Comparison of ENCODE assay signal across 13 cellular contexts in genomic region chr1:7769673-7770412, GRCh38. TPM values are rescaled to one million over a fixed set of nuclear protein-coding genes. Genes with fewer than 3 reads are reported as not detected.
DNase-seq lines count a peak whose midpoint lies in the region; ATAC-seq and TF ChIP-seq lines count a peak whose summit lies in the region.
"Had no signal": no experiment of that assay in that cellular context is flagged by ENCODE, and none has a peak within 500 bp of the region (broad histone marks: within the 10 kb centered on the region; RNA-seq: fewer than 3 reads in every experiment).

No MANE protein-coding gene starts in this region.

- WGBS in endodermal cell (ENCODE audit: insufficient coverage in 1 of 2, insufficient read length in 1 of 2), 2 experiments = 93 to 96% methylated on average over 11 to 12 of the region's 12 CpGs
- 82% methylated on average over 12 of the region's 12 CpGs for WGBS in smooth muscle cell (ENCODE audit: low lambda C conversion rate)

- no peak overlapping the region for H2AFZ ChIP-seq in smooth muscle cell (ENCODE audit: low read depth)

- H3K9me3 ChIP-seq in endodermal cell (ENCODE audit: control insufficient read depth, low read length) = no peaks in the 10 kb centered on the region
- H3K9me3 ChIP-seq in smooth muscle cell (replicated peaks; ENCODE audit: low read depth) = no peaks in the 10 kb centered on the region
- H3K9me3 ChIP-seq in Caco-2 = no peaks in the 10 kb centered on the region
- H3K9me3 ChIP-seq: neutrophil had no signal

- peaks cover 34% of the 10 kb centered on the region for H3K4me1 Mint-ChIP-seq in activated T-cell treated with anti-CD3 and anti-CD28 coated beads, Interleukin-2, amount 50 U/mL, for 24 hours (ENCODE audit: low read depth)
- H3K4me1 Mint-ChIP-seq in endodermal cell (peaks cover 10% of the 10 kb centered on the region), Caco-2 (ENCODE audit: low read depth, unreplicated experiment) (peaks cover 6% of the 10 kb centered on the region)

- peaks cover 21% of the 10 kb centered on the region for H3K36me3 ChIP-seq in endodermal cell (ENCODE audit: control insufficient read depth, insufficient read depth, low read length)
- H3K36me3 ChIP-seq in smooth muscle cell (ENCODE audit: low read depth) = no peaks in the 10 kb centered on the region
- no peaks in the 10 kb centered on the region for H3K36me3 ChIP-seq in Caco-2 (ENCODE audit: control insufficient read depth, insufficient read depth, low read length)

- peaks cover 34% of the 10 kb centered on the region for H3K79me2 ChIP-seq in smooth muscle cell (ENCODE audit: low read depth)

- CTCF ChIA-PET in Caco-2 (lab: Charles Lee) = interaction anchor here (1.3 kb wide), 1 partner anchor 102 kb away, joined by 3 read pairs; no protein-coding TSS in a partner anchor

- H3K9ac ChIP-seq in endodermal cell (ENCODE audit: extremely low read depth, low read length, poor library complexity, severe bottlenecking) (no peak overlapping the region), smooth muscle cell (ENCODE audit: low read depth) (no peak overlapping the region)

- H3K27ac ChIP-seq in endodermal cell (ENCODE audit: low read depth, low read length) (no peak overlapping the region), smooth muscle cell (ENCODE audit: low read depth) (no peak overlapping the region)

- peaks cover 36% of the 10 kb centered on the region for H3K36me3 Mint-ChIP-seq in activated T-cell treated with anti-CD3 and anti-CD28 coated beads, Interleukin-2, amount 50 U/mL, for 24 hours (ENCODE audit: low read depth)
- H3K36me3 Mint-ChIP-seq in endodermal cell (ENCODE audit: low read depth) (peaks cover 31% of the 10 kb centered on the region), Caco-2 (ENCODE audit: insufficient read depth, unreplicated experiment) (peaks cover 13% of the 10 kb centered on the region)

- peaks cover 4% of the 10 kb centered on the region for H3K4me1 ChIP-seq in endodermal cell (ENCODE audit: control insufficient read depth, insufficient read depth, low read length)
- H3K4me1 ChIP-seq in smooth muscle cell (ENCODE audit: low read depth) = peaks cover 20% of the 10 kb centered on the region
- peaks cover 9% of the 10 kb centered on the region for H3K4me1 ChIP-seq in Caco-2

- no peak for DNase-seq in activated T-cell treated with anti-CD3 and anti-CD28 coated beads, Interleukin-2, amount 50 U/mL, for 24 hours
- no peak for DNase-seq in activated T-cell treated with anti-CD3 and anti-CD28 coated beads, Interleukin-2, amount 50 U/mL, for 48 hours
- DNase-seq in NCI-H1930 (lab: John Stamatoyannopoulos, UW) = peak; percentile 28 to 63
- DNase-seq in endodermal cell = no peak
- no peak for DNase-seq in smooth muscle cell (lab: John Stamatoyannopoulos, UW; ENCODE audit: unreplicated experiment)
- no peak for DNase-seq in Caco-2
- no peak for DNase-seq in ureter (ENCODE audit: low spot score)
- DNase-seq: activated CD4-positive, alpha-beta T cell treated with anti-CD3 and anti-CD28 coated beads, Interleukin-2, amount 50 U/mL, for 4 hours; foreskin melanocyte; NCI-H1436 treated with DMSO at 0.1 percent for 48 hours; stimulated activated CD4-positive, alpha-beta T cell treated with anti-CD3 and anti-CD28 coated beads, Interleukin-12 subunit alpha, Interleukin-12 subunit beta, amount 100 ng/mL, for 4 hours had no signal

- peak overlapping the region; percentile 2 for H3K4me3 Mint-ChIP-seq in activated T-cell treated with anti-CD3 and anti-CD28 coated beads, Interleukin-2, amount 50 U/mL, for 24 hours
- no peak overlapping the region for H3K4me3 Mint-ChIP-seq in endodermal cell
- H3K4me3 Mint-ChIP-seq in Caco-2 (ENCODE audit: unreplicated experiment) = no peak overlapping the region

- peak overlapping the region; percentile 100 for H3K4me2 ChIP-seq in smooth muscle cell

- POLR2A ChIA-PET in Caco-2 (lab: Charles Lee) = no interaction called here

- no peak for TF ChIP-seq CTCF in endodermal cell (conservative IDR thresholded peaks at IDR 0.05)
- TF ChIP-seq CTCF in smooth muscle cell (IDR thresholded peaks at IDR 0.05; ENCODE audit: borderline replicate concordance, insufficient read depth, poor library complexity, severe bottlenecking) = no peak
- no peak for TF ChIP-seq CTCF in Caco-2 (IDR thresholded peaks at IDR 0.05; ENCODE audit: insufficient read depth in 1 of 2, low read depth in 1 of 2, low read length in 1 of 2, severe bottlenecking in 1 of 2, unreplicated experiment in 1 of 2)

- no TSS peak for BruUV-seq in Caco-2 (replicated peaks; lab: Mats Ljungman, UMichigan)

- H3K9me3 Mint-ChIP-seq in activated T-cell treated with anti-CD3 and anti-CD28 coated beads, Interleukin-2, amount 50 U/mL, for 24 hours = no peaks in the 10 kb centered on the region
- H3K9me3 Mint-ChIP-seq in endodermal cell (no peaks in the 10 kb centered on the region), Caco-2 (ENCODE audit: unreplicated experiment) (no peaks in the 10 kb centered on the region)

- no peaks in the 10 kb centered on the region for H3F3A ChIP-seq in smooth muscle cell (ENCODE audit: low read depth)

- H3K27ac Mint-ChIP-seq in activated T-cell treated with anti-CD3 and anti-CD28 coated beads, Interleukin-2, amount 50 U/mL, for 24 hours = no peak overlapping the region
- H3K27ac Mint-ChIP-seq in endodermal cell (no peak overlapping the region), Caco-2 (ENCODE audit: unreplicated experiment) (no peak overlapping the region)

- intact Hi-C loops in Caco-2 (cut with micrococcal nuclease; ENCODE audit: unreplicated experiment) = no loop called here

- H4K20me1 ChIP-seq in smooth muscle cell (ENCODE audit: low read depth) = peaks cover 21% of the 10 kb centered on the region

- H3K4me3 ChIP-seq in endodermal cell (ENCODE audit: low read length) = peak overlapping the region; percentile 97
- H3K4me3 ChIP-seq in smooth muscle cell = peak overlapping the region; percentile 99
- H3K4me3 ChIP-seq in Caco-2 (ENCODE audit: low read depth, low read length) = no peak overlapping the region

- ATAC-seq in HG02588 (IDR thresholded peaks at IDR 0.05; ENCODE audit: unreplicated experiment) = no peak

- H3K27me3 Mint-ChIP-seq in activated T-cell treated with anti-CD3 and anti-CD28 coated beads, Interleukin-2, amount 50 U/mL, for 24 hours = peaks cover 8% of the 10 kb centered on the region
- H3K27me3 Mint-ChIP-seq in endodermal cell (ENCODE audit: insufficient read depth) = no peaks in the 10 kb centered on the region
- peaks cover 2% of the 10 kb centered on the region for H3K27me3 Mint-ChIP-seq in Caco-2 (ENCODE audit: insufficient read depth, unreplicated experiment)

- H3K27me3 ChIP-seq in endodermal cell (ENCODE audit: control insufficient read depth, insufficient read depth, low read length, poor library complexity, severe bottlenecking) = no peaks in the 10 kb centered on the region
- H3K27me3 ChIP-seq in smooth muscle cell (ENCODE audit: low read depth) = no peaks in the 10 kb centered on the region
- no peaks in the 10 kb centered on the region for H3K27me3 ChIP-seq in Caco-2 (replicated peaks; ENCODE audit: control insufficient read depth, insufficient read depth, low read length)

RNA-seq across cellular contexts. Expression of gene VAMP3, which starts 1.3 kb away (rescaled TPM):
- total RNA-seq in endodermal cell (10 to 100 TPM; 53.2 to 60.2 TPM), smooth muscle cell (141 and 146 TPM in 2 replicates), Caco-2 (2022) (71.8 and 77.8 TPM in 2 replicates), ureter (113 TPM)
- polyA plus RNA-seq in endodermal cell (2013, experiment 1 of 2) = 65.6 TPM
- 62.7 TPM for polyA plus RNA-seq in endodermal cell (2013, experiment 2 of 2)
- 93.0 and 97.4 TPM in 2 replicates for polyA plus RNA-seq in smooth muscle cell

RNA-seq across cellular contexts. Expression of gene PER3, which starts 14.2 kb away (rescaled TPM):
- 1 to 10 TPM; 3.9 to 6.3 TPM for total RNA-seq in endodermal cell
- polyA plus RNA-seq in endodermal cell (2013, experiment 1 of 2) = 6.6 TPM
- 8.0 TPM for polyA plus RNA-seq in endodermal cell (2013, experiment 2 of 2)
- 13.2 and 15.5 TPM in 2 replicates for total RNA-seq in smooth muscle cell
- 5.9 and 8.7 TPM in 2 replicates for polyA plus RNA-seq in smooth muscle cell
- total RNA-seq in Caco-2 (2022) = 24.4 and 27.4 TPM in 2 replicates
- total RNA-seq in ureter = 33.3 TPM

Comparison
In these comparisons a context has a peak if more than half of its experiments do, and no peak if none do; other contexts are left out.
1. DNase-seq: peak in NCI-H1930 (2 of 2); none in activated T-cell treated with anti-CD3 and anti-CD28 coated beads, Interleukin-2, amount 50 U/mL, for 24 hours (single experiment), activated T-cell treated with anti-CD3 and anti-CD28 coated beads, Interleukin-2, amount 50 U/mL, for 48 hours (0 of 2), endodermal cell (single experiment), smooth muscle cell (single experiment), Caco-2 (0 of 2) and ureter (single experiment).